1 cellular context compared by ENCODE assay signal in genomic region chr5:96331681-96332361, GRCh38.
TF ChIP-seq lines count a peak whose summit lies in the region.

No MANE protein-coding gene starts in this region.

TF ChIP-seq in IMR-90, 13 proteins besides CTCF, POLR2A, EP300 and RAD21:
- TF ChIP-seq ELK1 (IDR thresholded peaks at IDR 0.05; ENCODE audit: borderline replicate concordance, low read depth, low read length) (no peak), CEBPB (IDR thresholded peaks at IDR 0.05; ENCODE audit: low read depth, low read length) (no peak), MAFK (IDR thresholded peaks at IDR 0.05; ENCODE audit: low read depth, low read length) (no peak), NFE2L2 (IDR thresholded peaks at IDR 0.05; ENCODE audit: low read depth, low read length) (no peak), RCOR1 (IDR thresholded peaks at IDR 0.05; ENCODE audit: insufficient replicate concordance, low read length) (no peak)
